Comparison of ENCODE assay signal across 8 cellular contexts in genomic region chr15:42490246-42490742, GRCh38. TPM values are rescaled to one million over a fixed set of nuclear protein-coding genes. Genes with fewer than 3 reads are reported as not detected.
DNase-seq lines count a peak whose midpoint lies in the region; ATAC-seq and TF ChIP-seq lines count a peak whose summit lies in the region.

No MANE protein-coding gene starts in this region.

- H3K9ac ChIP-seq in DND-41 (ENCODE audit: low read depth, low read length) (peak overlapping the region; percentile 70), rectal smooth muscle tissue (ENCODE audit: low read length) (peak overlapping the region; percentile 95)

- DNase-seq in DND-41 = no peak
- DNase-seq in glomerular visceral epithelial cell (ENCODE audit: extremely low spot score) = peak; percentile 10
- no peak for DNase-seq in occipital lobe (lab: John Stamatoyannopoulos, UW)
- no peak for DNase-seq in SW480 (ENCODE audit: low spot score)
- no peak for DNase-seq in NCI-H2081 (lab: John Stamatoyannopoulos, UW)

- H3K36me3 ChIP-seq in DND-41 (ENCODE audit: insufficient read depth, low read length) = peaks cover 2% of the 10 kb centered on the region; the same call in 1 of the 2 replicates
- no peaks in the 10 kb centered on the region for H3K36me3 ChIP-seq in rectal smooth muscle tissue (ENCODE audit: control insufficient read depth, insufficient read depth, low read length)

- H3K4me3 ChIP-seq in DND-41 (ENCODE audit: low read depth in 1 of 2, low read length in 2 of 2) (peak overlapping the region; percentile 44 to 76), WI38 (ENCODE audit: low read depth, low read length) (peak overlapping the region; percentile 100), rectal smooth muscle tissue (ENCODE audit: low read length) (peak overlapping the region; percentile 98)

- no peaks in the 10 kb centered on the region for H4K20me1 ChIP-seq in DND-41 (ENCODE audit: insufficient read depth, low read length)

- peak overlapping the region; percentile 85 for H2AFZ ChIP-seq in DND-41 (ENCODE audit: low read depth, low read length)

- H3K9me3 ChIP-seq in DND-41 (ENCODE audit: insufficient read depth, low read length, severe bottlenecking) = no peaks in the 10 kb centered on the region

- no peak for TF ChIP-seq CTCF in DND-41 (IDR thresholded peaks at IDR 0.05; ENCODE audit: borderline replicate concordance, extremely low read depth, low read length, poor library complexity, severe bottlenecking)
- no peak for TF ChIP-seq CTCF in WI38 (IDR thresholded peaks at IDR 0.05; ENCODE audit: low read depth, low read length)

- peaks cover 45% of the 10 kb centered on the region for H3K79me2 ChIP-seq in DND-41 (ENCODE audit: insufficient read depth, low read length)

- ATAC-seq in DND-41 (ENCODE audit: insufficient read depth, low read depth) (no peak), HG03139 (IDR thresholded peaks at IDR 0.05; ENCODE audit: unreplicated experiment) (peak; percentile 24)

- H3K4me2 ChIP-seq in DND-41 (ENCODE audit: insufficient read depth, low read length) = peak overlapping the region; percentile 62

- H3K27ac ChIP-seq in DND-41 (ENCODE audit: low read length) (peak overlapping the region; percentile 88), rectal smooth muscle tissue (ENCODE audit: low read depth, low read length) (peak overlapping the region; percentile 88)

- H3K27me3 ChIP-seq in DND-41 (ENCODE audit: insufficient read depth, low read length, poor library complexity) = no peaks in the 10 kb centered on the region
- H3K27me3 ChIP-seq in rectal smooth muscle tissue (ENCODE audit: control insufficient read depth, insufficient read depth, low read length) = no peaks in the 10 kb centered on the region

- H3K4me1 ChIP-seq in DND-41 (ENCODE audit: insufficient read depth, low read length) (peaks cover 26% of the 10 kb centered on the region), rectal smooth muscle tissue (ENCODE audit: control insufficient read depth, insufficient read depth, low read length) (peaks cover 11% of the 10 kb centered on the region)

RNA-seq across cellular contexts. Expression of gene ZNF106, which starts 0.6 kb away (rescaled TPM):
- total RNA-seq in occipital lobe = 52.4 TPM

RNA-seq across cellular contexts. Expression of gene SNAP23, which starts 5.1 kb away (rescaled TPM):
- 26.4 TPM for total RNA-seq in occipital lobe

RNA-seq across cellular contexts. Expression of gene LRRC57, which starts 58.3 kb away (rescaled TPM):
- 16.2 TPM for total RNA-seq in occipital lobe

RNA-seq across cellular contexts. Expression of gene HAUS2, which starts 58.3 kb away (rescaled TPM):
- 54.6 TPM for total RNA-seq in occipital lobe
